1 cellular context compared by ENCODE assay signal in the genomic region with DNA sequence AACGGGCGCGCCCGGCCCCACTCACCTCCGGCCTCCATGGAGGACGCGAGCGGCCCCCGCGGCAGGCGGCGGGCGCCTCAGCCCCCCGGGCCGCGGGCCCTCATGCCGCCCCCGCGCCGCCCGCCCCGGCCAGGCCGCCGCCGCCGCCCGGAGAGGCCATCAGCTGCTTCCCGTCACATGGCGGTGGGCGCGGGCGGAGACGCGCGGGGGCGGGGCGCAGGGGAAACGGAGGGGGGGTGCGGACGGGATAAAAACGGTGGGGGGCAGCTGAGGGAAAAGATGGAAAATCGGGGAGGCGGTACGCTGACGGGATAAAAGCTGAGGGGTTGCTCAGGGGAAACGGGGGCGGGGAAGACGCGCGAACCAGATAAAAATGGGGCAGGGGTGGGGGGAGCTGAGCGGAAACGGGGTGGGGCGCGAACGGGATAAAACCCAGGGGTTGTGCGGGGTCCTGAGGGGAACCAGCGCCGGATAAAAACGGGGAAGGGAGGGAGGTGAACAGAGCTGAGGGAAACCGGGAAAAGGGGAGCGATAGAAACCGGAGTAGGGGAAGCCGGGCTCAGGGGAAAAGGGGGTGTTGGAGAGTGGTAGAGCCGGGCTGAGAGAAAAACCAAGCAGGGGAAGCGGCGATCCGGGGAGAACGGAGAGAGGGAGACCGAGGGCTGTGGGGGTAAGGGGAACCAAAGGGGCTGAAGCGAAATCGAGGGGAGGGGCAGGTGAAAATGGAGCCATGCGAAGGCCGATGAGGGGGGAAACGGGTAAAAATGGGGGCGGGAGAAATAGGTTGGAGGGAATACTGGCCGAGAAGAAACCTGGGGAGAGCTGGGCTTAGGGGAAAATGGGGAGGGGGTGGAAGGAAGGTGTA.
TF ChIP-seq lines count a peak whose summit lies in the region.

A gene (minus strand): TSS at position 169 of the 865 bp plus-strand sequence. CDS start 131 bp downstream, at position 38.

TF ChIP-seq in HEK293, 187 proteins besides CTCF, POLR2A, EP300 and RAD21 (continued from another document and continues in another):
- TF ChIP-seq, protein P1, sequence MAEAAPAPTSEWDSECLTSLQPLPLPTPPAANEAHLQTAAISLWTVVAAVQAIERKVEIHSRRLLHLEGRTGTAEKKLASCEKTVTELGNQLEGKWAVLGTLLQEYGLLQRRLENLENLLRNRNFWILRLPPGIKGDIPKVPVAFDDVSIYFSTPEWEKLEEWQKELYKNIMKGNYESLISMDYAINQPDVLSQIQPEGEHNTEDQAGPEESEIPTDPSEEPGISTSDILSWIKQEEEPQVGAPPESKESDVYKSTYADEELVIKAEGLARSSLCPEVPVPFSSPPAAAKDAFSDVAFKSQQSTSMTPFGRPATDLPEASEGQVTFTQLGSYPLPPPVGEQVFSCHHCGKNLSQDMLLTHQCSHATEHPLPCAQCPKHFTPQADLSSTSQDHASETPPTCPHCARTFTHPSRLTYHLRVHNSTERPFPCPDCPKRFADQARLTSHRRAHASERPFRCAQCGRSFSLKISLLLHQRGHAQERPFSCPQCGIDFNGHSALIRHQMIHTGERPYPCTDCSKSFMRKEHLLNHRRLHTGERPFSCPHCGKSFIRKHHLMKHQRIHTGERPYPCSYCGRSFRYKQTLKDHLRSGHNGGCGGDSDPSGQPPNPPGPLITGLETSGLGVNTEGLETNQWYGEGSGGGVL (tag by site-specific recombination; IDR thresholded peaks at IDR 0.05): peak; percentile 89
- TF ChIP-seq MYNN (tag by site-specific recombination; IDR thresholded peaks at IDR 0.05; ENCODE audit: borderline replicate concordance) (no peak), ZNF132 (tag by site-specific recombination; IDR thresholded peaks at IDR 0.05; ENCODE audit: borderline replicate concordance) (no peak), EGR2 (tag by site-specific recombination; IDR thresholded peaks at IDR 0.05; ENCODE audit: low read depth) (peak; percentile 22), ZNF426 (tag by site-specific recombination; IDR thresholded peaks at IDR 0.05) (no peak), ZNF558 (tag by site-specific recombination; IDR thresholded peaks at IDR 0.05) (no peak), ZNF549 (tag by site-specific recombination; IDR thresholded peaks at IDR 0.05) (no peak), ZNF221 (tag by site-specific recombination; IDR thresholded peaks at IDR 0.05; ENCODE audit: borderline replicate concordance) (no peak), ZNF530 (tag by site-specific recombination; IDR thresholded peaks at IDR 0.05; ENCODE audit: low read depth) (no peak), ZNF707 (tag by site-specific recombination; IDR thresholded peaks at IDR 0.05) (no peak), ZNF600 (tag by site-specific recombination; IDR thresholded peaks at IDR 0.05) (no peak), HOXA7 (CRISPR knock-in tag; IDR thresholded peaks at IDR 0.05; ENCODE audit: borderline replicate concordance) (no peak), ZNF785 (tag by site-specific recombination; IDR thresholded peaks at IDR 0.05) (no peak), ZNF629 (tag by site-specific recombination; IDR thresholded peaks at IDR 0.05) (peak; percentile 12; the same call in 1 of the 2 replicates), ZNF133 (tag by site-specific recombination; IDR thresholded peaks at IDR 0.05) (no peak), ZBTB48 (tag by site-specific recombination; IDR thresholded peaks at IDR 0.05) (peak; percentile 48; the same call in 1 of the 2 replicates), MZF1 (tag by site-specific recombination; IDR thresholded peaks at IDR 0.05; ENCODE audit: borderline replicate concordance) (no peak), SCRT1 (tag by site-specific recombination; IDR thresholded peaks at IDR 0.05; ENCODE audit: borderline replicate concordance) (no peak), ZNF157 (tag by site-specific recombination; IDR thresholded peaks at IDR 0.05) (no peak; the same call in 1 of the 2 replicates), OSR2 (tag by site-specific recombination; IDR thresholded peaks at IDR 0.05) (no peak), ZNF16 (tag by site-specific recombination; IDR thresholded peaks at IDR 0.05; ENCODE audit: low read depth) (no peak), ZNF596 (tag by site-specific recombination; IDR thresholded peaks at IDR 0.05) (no peak), ZNF354C (tag by site-specific recombination; IDR thresholded peaks at IDR 0.05; ENCODE audit: borderline replicate concordance, low read depth) (no peak), ZNF155 (tag by site-specific recombination; IDR thresholded peaks at IDR 0.05) (no peak), ZNF473 (tag by site-specific recombination; IDR thresholded peaks at IDR 0.05) (no peak), ZNF140 (tag by site-specific recombination; IDR thresholded peaks at IDR 0.05) (no peak), ZNF239 (tag by site-specific recombination; IDR thresholded peaks at IDR 0.05) (no peak), OVOL3 (tag by site-specific recombination; IDR thresholded peaks at IDR 0.05) (no peak), ZNF274 (IDR thresholded peaks at IDR 0.05; ENCODE audit: low read length) (no peak), ZNF274 (tag by site-specific recombination; IDR thresholded peaks at IDR 0.05; ENCODE audit: borderline replicate concordance) (no peak), ZNF24 (tag by site-specific recombination; IDR thresholded peaks at IDR 0.05) (no peak), ZNF544 (tag by site-specific recombination; IDR thresholded peaks at IDR 0.05) (no peak), ZXDB (tag by site-specific recombination; IDR thresholded peaks at IDR 0.05) (peak; percentile 64; the same call in 1 of the 2 replicates), ZNF664 (tag by site-specific recombination; IDR thresholded peaks at IDR 0.05) (no peak), ZNF776 (tag by site-specific recombination; IDR thresholded peaks at IDR 0.05; ENCODE audit: borderline replicate concordance) (no peak), ZNF184 (tag by site-specific recombination; IDR thresholded peaks at IDR 0.05) (no peak), ZNF169 (tag by site-specific recombination; IDR thresholded peaks at IDR 0.05) (no peak), ZNF501 (tag by site-specific recombination; IDR thresholded peaks at IDR 0.05) (no peak), ZNF266 (tag by site-specific recombination; IDR thresholded peaks at IDR 0.05; ENCODE audit: low read depth) (no peak)
- TF ChIP-seq, protein P2, sequence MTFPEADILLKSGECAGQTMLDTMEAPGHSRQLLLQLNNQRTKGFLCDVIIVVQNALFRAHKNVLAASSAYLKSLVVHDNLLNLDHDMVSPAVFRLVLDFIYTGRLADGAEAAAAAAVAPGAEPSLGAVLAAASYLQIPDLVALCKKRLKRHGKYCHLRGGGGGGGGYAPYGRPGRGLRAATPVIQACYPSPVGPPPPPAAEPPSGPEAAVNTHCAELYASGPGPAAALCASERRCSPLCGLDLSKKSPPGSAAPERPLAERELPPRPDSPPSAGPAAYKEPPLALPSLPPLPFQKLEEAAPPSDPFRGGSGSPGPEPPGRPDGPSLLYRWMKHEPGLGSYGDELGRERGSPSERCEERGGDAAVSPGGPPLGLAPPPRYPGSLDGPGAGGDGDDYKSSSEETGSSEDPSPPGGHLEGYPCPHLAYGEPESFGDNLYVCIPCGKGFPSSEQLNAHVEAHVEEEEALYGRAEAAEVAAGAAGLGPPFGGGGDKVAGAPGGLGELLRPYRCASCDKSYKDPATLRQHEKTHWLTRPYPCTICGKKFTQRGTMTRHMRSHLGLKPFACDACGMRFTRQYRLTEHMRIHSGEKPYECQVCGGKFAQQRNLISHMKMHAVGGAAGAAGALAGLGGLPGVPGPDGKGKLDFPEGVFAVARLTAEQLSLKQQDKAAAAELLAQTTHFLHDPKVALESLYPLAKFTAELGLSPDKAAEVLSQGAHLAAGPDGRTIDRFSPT (tag by site-specific recombination; IDR thresholded peaks at IDR 0.05): no peak
- TF ChIP-seq, protein P3, sequence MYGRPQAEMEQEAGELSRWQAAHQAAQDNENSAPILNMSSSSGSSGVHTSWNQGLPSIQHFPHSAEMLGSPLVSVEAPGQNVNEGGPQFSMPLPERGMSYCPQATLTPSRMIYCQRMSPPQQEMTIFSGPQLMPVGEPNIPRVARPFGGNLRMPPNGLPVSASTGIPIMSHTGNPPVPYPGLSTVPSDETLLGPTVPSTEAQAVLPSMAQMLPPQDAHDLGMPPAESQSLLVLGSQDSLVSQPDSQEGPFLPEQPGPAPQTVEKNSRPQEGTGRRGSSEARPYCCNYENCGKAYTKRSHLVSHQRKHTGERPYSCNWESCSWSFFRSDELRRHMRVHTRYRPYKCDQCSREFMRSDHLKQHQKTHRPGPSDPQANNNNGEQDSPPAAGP (tag by site-specific recombination; IDR thresholded peaks at IDR 0.05): no peak
- TF ChIP-seq, protein P4, sequence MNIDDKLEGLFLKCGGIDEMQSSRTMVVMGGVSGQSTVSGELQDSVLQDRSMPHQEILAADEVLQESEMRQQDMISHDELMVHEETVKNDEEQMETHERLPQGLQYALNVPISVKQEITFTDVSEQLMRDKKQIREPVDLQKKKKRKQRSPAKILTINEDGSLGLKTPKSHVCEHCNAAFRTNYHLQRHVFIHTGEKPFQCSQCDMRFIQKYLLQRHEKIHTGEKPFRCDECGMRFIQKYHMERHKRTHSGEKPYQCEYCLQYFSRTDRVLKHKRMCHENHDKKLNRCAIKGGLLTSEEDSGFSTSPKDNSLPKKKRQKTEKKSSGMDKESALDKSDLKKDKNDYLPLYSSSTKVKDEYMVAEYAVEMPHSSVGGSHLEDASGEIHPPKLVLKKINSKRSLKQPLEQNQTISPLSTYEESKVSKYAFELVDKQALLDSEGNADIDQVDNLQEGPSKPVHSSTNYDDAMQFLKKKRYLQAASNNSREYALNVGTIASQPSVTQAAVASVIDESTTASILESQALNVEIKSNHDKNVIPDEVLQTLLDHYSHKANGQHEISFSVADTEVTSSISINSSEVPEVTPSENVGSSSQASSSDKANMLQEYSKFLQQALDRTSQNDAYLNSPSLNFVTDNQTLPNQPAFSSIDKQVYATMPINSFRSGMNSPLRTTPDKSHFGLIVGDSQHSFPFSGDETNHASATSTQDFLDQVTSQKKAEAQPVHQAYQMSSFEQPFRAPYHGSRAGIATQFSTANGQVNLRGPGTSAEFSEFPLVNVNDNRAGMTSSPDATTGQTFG (tag by site-specific recombination; IDR thresholded peaks at IDR 0.05; ENCODE audit: borderline replicate concordance): no peak
- TF ChIP-seq, protein P5, sequence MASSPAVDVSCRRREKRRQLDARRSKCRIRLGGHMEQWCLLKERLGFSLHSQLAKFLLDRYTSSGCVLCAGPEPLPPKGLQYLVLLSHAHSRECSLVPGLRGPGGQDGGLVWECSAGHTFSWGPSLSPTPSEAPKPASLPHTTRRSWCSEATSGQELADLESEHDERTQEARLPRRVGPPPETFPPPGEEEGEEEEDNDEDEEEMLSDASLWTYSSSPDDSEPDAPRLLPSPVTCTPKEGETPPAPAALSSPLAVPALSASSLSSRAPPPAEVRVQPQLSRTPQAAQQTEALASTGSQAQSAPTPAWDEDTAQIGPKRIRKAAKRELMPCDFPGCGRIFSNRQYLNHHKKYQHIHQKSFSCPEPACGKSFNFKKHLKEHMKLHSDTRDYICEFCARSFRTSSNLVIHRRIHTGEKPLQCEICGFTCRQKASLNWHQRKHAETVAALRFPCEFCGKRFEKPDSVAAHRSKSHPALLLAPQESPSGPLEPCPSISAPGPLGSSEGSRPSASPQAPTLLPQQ (tag by site-specific recombination; IDR thresholded peaks at IDR 0.05): 0 out of 2 replicates have a peak, but pooled peaks have one; percentile 33
- TF ChIP-seq, protein P6, sequence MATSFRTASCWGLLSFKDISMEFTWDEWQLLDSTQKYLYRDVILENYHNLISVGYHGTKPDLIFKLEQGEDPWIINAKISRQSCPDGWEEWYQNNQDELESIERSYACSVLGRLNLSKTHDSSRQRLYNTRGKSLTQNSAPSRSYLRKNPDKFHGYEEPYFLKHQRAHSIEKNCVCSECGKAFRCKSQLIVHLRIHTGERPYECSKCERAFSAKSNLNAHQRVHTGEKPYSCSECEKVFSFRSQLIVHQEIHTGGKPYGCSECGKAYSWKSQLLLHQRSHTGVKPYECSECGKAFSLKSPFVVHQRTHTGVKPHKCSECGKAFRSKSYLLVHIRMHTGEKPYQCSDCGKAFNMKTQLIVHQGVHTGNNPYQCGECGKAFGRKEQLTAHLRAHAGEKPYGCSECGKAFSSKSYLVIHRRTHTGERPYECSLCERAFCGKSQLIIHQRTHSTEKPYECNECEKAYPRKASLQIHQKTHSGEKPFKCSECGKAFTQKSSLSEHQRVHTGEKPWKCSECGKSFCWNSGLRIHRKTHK (tag by site-specific recombination; IDR thresholded peaks at IDR 0.05): no peak
- TF ChIP-seq, protein P7, sequence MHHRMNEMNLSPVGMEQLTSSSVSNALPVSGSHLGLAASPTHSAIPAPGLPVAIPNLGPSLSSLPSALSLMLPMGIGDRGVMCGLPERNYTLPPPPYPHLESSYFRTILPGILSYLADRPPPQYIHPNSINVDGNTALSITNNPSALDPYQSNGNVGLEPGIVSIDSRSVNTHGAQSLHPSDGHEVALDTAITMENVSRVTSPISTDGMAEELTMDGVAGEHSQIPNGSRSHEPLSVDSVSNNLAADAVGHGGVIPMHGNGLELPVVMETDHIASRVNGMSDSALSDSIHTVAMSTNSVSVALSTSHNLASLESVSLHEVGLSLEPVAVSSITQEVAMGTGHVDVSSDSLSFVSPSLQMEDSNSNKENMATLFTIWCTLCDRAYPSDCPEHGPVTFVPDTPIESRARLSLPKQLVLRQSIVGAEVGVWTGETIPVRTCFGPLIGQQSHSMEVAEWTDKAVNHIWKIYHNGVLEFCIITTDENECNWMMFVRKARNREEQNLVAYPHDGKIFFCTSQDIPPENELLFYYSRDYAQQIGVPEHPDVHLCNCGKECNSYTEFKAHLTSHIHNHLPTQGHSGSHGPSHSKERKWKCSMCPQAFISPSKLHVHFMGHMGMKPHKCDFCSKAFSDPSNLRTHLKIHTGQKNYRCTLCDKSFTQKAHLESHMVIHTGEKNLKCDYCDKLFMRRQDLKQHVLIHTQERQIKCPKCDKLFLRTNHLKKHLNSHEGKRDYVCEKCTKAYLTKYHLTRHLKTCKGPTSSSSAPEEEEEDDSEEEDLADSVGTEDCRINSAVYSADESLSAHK (tag by site-specific recombination; IDR thresholded peaks at IDR 0.05): no peak
- TF ChIP-seq, protein P8, sequence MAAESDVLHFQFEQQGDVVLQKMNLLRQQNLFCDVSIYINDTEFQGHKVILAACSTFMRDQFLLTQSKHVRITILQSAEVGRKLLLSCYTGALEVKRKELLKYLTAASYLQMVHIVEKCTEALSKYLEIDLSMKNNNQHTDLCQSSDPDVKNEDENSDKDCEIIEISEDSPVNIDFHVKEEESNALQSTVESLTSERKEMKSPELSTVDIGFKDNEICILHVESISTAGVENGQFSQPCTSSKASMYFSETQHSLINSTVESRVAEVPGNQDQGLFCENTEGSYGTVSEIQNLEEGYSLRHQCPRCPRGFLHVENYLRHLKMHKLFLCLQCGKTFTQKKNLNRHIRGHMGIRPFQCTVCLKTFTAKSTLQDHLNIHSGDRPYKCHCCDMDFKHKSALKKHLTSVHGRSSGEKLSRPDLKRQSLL (tag by site-specific recombination; IDR thresholded peaks at IDR 0.05): no peak
- TF ChIP-seq, protein P9, sequence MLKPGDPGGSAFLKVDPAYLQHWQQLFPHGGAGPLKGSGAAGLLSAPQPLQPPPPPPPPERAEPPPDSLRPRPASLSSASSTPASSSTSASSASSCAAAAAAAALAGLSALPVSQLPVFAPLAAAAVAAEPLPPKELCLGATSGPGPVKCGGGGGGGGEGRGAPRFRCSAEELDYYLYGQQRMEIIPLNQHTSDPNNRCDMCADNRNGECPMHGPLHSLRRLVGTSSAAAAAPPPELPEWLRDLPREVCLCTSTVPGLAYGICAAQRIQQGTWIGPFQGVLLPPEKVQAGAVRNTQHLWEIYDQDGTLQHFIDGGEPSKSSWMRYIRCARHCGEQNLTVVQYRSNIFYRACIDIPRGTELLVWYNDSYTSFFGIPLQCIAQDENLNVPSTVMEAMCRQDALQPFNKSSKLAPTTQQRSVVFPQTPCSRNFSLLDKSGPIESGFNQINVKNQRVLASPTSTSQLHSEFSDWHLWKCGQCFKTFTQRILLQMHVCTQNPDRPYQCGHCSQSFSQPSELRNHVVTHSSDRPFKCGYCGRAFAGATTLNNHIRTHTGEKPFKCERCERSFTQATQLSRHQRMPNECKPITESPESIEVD (tag by site-specific recombination; IDR thresholded peaks at IDR 0.05): no peak
